In the genomic region with DNA sequence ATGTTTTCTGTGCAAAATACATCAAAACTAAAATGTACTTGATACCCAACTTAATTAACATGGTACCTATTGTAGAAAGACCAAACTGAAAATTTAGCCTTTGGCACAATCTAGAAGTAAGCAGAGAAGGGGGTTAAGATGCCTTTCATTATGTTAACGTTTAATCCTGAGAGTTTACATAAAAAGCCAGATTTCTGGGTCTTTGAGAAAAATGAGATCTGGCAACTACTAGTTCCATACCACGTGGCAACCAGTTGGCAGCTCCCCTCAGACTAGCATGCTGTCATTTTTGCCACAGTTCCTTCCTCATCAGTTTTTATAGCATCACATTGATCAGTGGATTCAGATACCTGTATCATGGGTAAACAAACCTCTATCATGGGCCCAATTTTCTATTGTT, we compare ENCODE assay signal across 8 cellular contexts. TPM values are rescaled to one million over a fixed set of nuclear protein-coding genes. Genes with fewer than 3 reads are reported as not detected.
DNase-seq lines count a peak whose midpoint lies in the region; ATAC-seq, FAIRE-seq and TF ChIP-seq lines count a peak whose summit lies in the region.

No MANE protein-coding gene starts in this region.

- H3K27me3 Mint-ChIP-seq in T-helper 17 cell: no peaks in the 10 kb centered on the region
- H3K27me3 Mint-ChIP-seq in stimulated activated naive CD8-positive, alpha-beta T cell treated with anti-CD3 and anti-CD28 coated beads, Interleukin-15, amount 100 ng/mL, for 72 hours: no peaks in the 10 kb centered on the region

- H3K27ac Mint-ChIP-seq in T-helper 17 cell: no peak overlapping the region
- H3K27ac Mint-ChIP-seq in stimulated activated naive CD8-positive, alpha-beta T cell treated with anti-CD3 and anti-CD28 coated beads, Interleukin-15, amount 100 ng/mL, for 72 hours: peak overlapping the region in 1 of 2 donors; percentile 5

- ATAC-seq in T-helper 17 cell (no peak), HG02885 (IDR thresholded peaks at IDR 0.05; ENCODE audit: poor library complexity, unreplicated experiment) (no peak), HG02571 (IDR thresholded peaks at IDR 0.05; ENCODE audit: unreplicated experiment) (no peak)
- ATAC-seq in stimulated activated naive CD8-positive, alpha-beta T cell treated with anti-CD3 and anti-CD28 coated beads, Interleukin-15, amount 100 ng/mL, for 72 hours: no peak

- DNase-seq in AG04449 (ENCODE audit: low read depth, low spot score): no peak
- no peak for DNase-seq in GM18507 (ENCODE audit: extremely low spot score, insufficient read length, low read depth)
- DNase-seq in T-helper 17 cell: no peak
- DNase-seq in foreskin fibroblast: peak in 1 of 2 donors; percentile 38
- no peak for DNase-seq in stimulated activated naive CD8-positive, alpha-beta T cell treated with anti-CD3 and anti-CD28 coated beads, Interleukin-15, amount 100 ng/mL, for 72 hours
- DNase-seq in GOT3 (lab: John Stamatoyannopoulos, UW): no peak

- CTCF ChIA-PET in AG04449 (lab: Yijun Ruan, JAX): no interaction called here

- H3K9me3 Mint-ChIP-seq in stimulated activated naive CD8-positive, alpha-beta T cell treated with anti-CD3 and anti-CD28 coated beads, Interleukin-15, amount 100 ng/mL, for 72 hours: peaks cover 0 to 5% of the 10 kb centered on the region in 2 donors

- peaks cover 56% of the 10 kb centered on the region for H3K4me1 Mint-ChIP-seq in T-helper 17 cell
- peaks cover 62% of the 10 kb centered on the region for H3K4me1 Mint-ChIP-seq in stimulated activated naive CD8-positive, alpha-beta T cell treated with anti-CD3 and anti-CD28 coated beads, Interleukin-15, amount 100 ng/mL, for 72 hours

- H3K4me3 Mint-ChIP-seq in T-helper 17 cell: peak overlapping the region; percentile 99
- H3K4me3 Mint-ChIP-seq in stimulated activated naive CD8-positive, alpha-beta T cell treated with anti-CD3 and anti-CD28 coated beads, Interleukin-15, amount 100 ng/mL, for 72 hours: peak overlapping the region; percentile 90 to 97

- TF ChIP-seq CTCF in AG04449 (IDR thresholded peaks at IDR 0.05; ENCODE audit: insufficient read depth, low read length, missing control alignments) (no peak), foreskin fibroblast (IDR thresholded peaks at IDR 0.05; ENCODE audit: low read depth, low read length) (no peak)

- POLR2A ChIA-PET in AG04449 (lab: Yijun Ruan, JAX): no interaction called here

- peaks cover 4% of the 10 kb centered on the region for H3K36me3 Mint-ChIP-seq in T-helper 17 cell (ENCODE audit: low read depth)

- H3K9me3 ChIP-seq in T-helper 17 cell (ENCODE audit: control insufficient read depth, low read length, poor library complexity, severe bottlenecking): no peaks in the 10 kb centered on the region

- H3K4me3 ChIP-seq in AG04449 (ENCODE audit: low read depth, low read length): peak overlapping the region; percentile 93
- H3K4me3 ChIP-seq in foreskin fibroblast (ENCODE audit: low read depth in 1 of 2, low read length in 2 of 2): peak overlapping the region; percentile 73 to 85

- FAIRE-seq in GM18507 (lab: Jason Lieb, UNC): peak; percentile 63

RNA-seq across cellular contexts. Expression of a gene that starts 1.5 kb away (rescaled TPM):
- total RNA-seq in T-helper 17 cell: 10 to 100 TPM; 44.0 to 58.2 TPM

RNA-seq across cellular contexts. Expression of a gene that starts 1.8 kb away (rescaled TPM):
- 10 to 100 TPM; 15.5 to 18.9 TPM for total RNA-seq in T-helper 17 cell

RNA-seq across cellular contexts. Expression of a gene that starts 44.3 kb away (rescaled TPM):
- 1 to 10 TPM; 7.0 to 7.8 TPM for total RNA-seq in T-helper 17 cell
